ENCODE assay signal across 8 cellular contexts in genomic region chr5:174910245-174910737, GRCh38.
A peak's percentile ranks its signal among the peaks of the same experiment; 100 is the strongest.
DNase-seq lines count a peak whose midpoint lies in the region; ATAC-seq lines count a peak whose summit lies in the region.

No MANE protein-coding gene starts in this region.

- DNase-seq in activated gamma-delta T cell treated with Interleukin-2 at 50 U/mL for 16 hours: peak; percentile 30
- no peak for DNase-seq in activated gamma-delta T cell (lab: John Stamatoyannopoulos, UW)
- DNase-seq in NCI-H2196 treated with DMSO at 0.1 percent for 48 hours (lab: John Stamatoyannopoulos, UW; ENCODE audit: unreplicated experiment): peak; percentile 27
- DNase-seq in activated CD4-positive, alpha-beta T cell treated with anti-CD3 and anti-CD28 coated beads for 48 hours: peak; percentile 76
- DNase-seq in dermis blood vessel endothelial cell: peak; percentile 59
- DNase-seq in lung microvascular endothelial cell (ENCODE audit: low read depth in 2 of 2): peak; percentile 41 to 57
- DNase-seq in stimulated activated CD8-positive, alpha-beta memory T cell treated with anti-CD3 and anti-CD28 coated beads, Interleukin-15, amount 100 ng/mL, for 48 hours (ENCODE audit: low read depth in 2 of 2): peak; percentile 26 to 35

- ATAC-seq in HG02885 (IDR thresholded peaks at IDR 0.05; ENCODE audit: poor library complexity, unreplicated experiment): peak; percentile 83
